In the genomic region with DNA sequence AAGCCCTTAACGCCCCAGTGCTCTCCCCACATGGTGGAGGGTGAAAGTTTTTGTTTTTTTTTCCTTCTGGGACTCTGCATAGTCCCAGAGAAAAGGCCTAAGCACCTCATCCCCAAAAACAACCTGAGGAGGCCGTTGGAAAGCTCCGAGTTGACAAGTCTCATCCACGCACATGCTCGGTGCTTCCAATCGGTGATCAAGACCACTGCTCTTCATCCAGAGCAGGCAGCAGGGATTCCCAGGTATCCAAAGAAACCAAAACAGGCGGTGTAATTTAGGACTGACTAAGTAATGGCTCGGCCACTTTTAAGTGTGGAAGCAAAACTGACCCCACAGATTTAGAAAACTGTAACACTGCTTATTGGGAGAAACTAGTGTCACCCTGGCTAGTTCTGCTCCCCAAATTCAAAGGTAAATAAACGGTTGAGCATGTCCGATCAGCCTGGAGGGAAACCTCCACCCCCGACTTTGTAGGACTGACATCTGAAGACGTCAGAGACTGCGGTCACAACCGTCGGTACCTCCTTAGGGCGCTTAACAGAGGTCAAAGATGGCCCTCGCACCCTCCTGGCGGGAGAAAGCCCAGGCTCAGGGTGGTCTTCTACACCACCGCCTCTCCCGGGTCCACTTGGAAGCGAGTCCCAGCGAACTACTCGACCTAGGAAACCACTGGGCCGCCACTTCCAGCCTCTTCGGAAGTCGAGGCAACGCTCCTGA, we compare ENCODE assay signal across 1 cellular context.
TF ChIP-seq lines count a peak whose summit lies in the region.

No MANE protein-coding gene starts in this region.

TF ChIP-seq in endothelial cell of umbilical vein, 7 proteins besides CTCF, POLR2A, EP300 and RAD21:
- TF ChIP-seq EZH2 (IDR thresholded peaks at IDR 0.05; ENCODE audit: borderline replicate concordance, low read depth, low read length, severe bottlenecking) = no peak
- TF ChIP-seq GATA2 (IDR thresholded peaks at IDR 0.05; ENCODE audit: insufficient read depth, insufficient read length, low read depth, low read length) = no peak
- TF ChIP-seq MYC (IDR thresholded peaks at IDR 0.05; ENCODE audit: low read depth, low read length) = no peak
- TF ChIP-seq, protein P1, sequence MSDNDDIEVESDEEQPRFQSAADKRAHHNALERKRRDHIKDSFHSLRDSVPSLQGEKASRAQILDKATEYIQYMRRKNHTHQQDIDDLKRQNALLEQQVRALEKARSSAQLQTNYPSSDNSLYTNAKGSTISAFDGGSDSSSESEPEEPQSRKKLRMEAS (IDR thresholded peaks at IDR 0.05; ENCODE audit: insufficient read depth, insufficient read length) = no peak
- no peak for TF ChIP-seq POLR2AphosphoS5 (IDR thresholded peaks at IDR 0.05; ENCODE audit: insufficient read depth, low read depth, low read length)
- TF ChIP-seq JUN (IDR thresholded peaks at IDR 0.05; ENCODE audit: borderline replicate concordance, insufficient read depth, insufficient read length, low read depth) = no peak
- no peak for TF ChIP-seq FOS (IDR thresholded peaks at IDR 0.05; ENCODE audit: borderline replicate concordance, insufficient read depth, low read length)
